In the genomic region with DNA sequence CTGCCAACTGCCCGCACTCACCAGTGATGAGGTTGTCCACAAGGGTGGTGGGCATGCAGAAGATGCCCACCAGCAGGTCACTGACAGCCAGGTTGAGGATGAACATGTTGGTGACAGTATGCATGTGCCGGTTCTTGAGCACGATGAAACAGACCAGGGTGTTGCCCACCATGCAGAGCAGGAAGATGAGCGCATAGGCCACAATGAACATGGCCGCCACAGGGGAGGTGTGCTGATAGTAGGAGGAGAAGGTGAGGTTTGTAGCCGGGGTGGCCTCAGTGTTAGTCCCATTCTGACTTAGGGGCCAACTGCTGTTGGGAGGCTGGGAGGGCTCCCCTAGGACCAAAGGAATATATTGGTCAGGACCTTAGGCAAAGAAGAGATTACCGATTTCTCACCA, we compare ENCODE assay signal across 31 cellular contexts. TPM values are rescaled to one million over a fixed set of nuclear protein-coding genes. Genes with fewer than 3 reads are reported as not detected.
"Had no signal": no experiment of that assay in that cellular context is flagged by ENCODE, and none has a peak within 500 bp of the region (broad histone marks: within the 10 kb centered on the region; RNA-seq: fewer than 3 reads in every experiment).

No MANE protein-coding gene starts in this region.

- H3K27ac ChIP-seq: ascending aorta, esophagus muscularis mucosa, foreskin keratinocyte, gastrocnemius medialis, WERI-Rb-1 had no signal

- H3K4me3 Mint-ChIP-seq: activated B cell treated with CpG ODN at 0.5 μM for 24 hours; activated CD4-positive, alpha-beta memory T cell treated with anti-CD3 and anti-CD28 coated beads for 36 hours; activated CD4-positive, alpha-beta T cell treated with anti-CD3 and anti-CD28 coated beads, Interleukin-2, amount 10 ng/mL, durations not matched to agents 24 days and 14 days; activated CD8-positive, alpha-beta T cell treated with anti-CD3 and anti-CD28 coated beads, Interleukin-2, amount 10 ng/mL, durations not matched to agents 7 days and 5 days; activated naive CD4-positive, alpha-beta T cell treated with anti-CD3 and anti-CD28 coated beads, Interleukin-2, amount 10 ng/mL, durations not matched to agents 7 days and 5 days; activated naive CD8-positive, alpha-beta T cell treated with anti-CD3 and anti-CD28 coated beads, Interleukin-2, amount 10 ng/mL, durations not matched to agents 7 days and 5 days; activated T-cell treated with anti-CD3 and anti-CD28 coated beads, Interleukin-2, amount 50 U/mL, for 4 hours; activated T-helper 17 cell treated with anti-CD3 and anti-CD28 coated beads, Interleukin-2, amount 50 U/mL, for 72 hours; brain; central memory CD8-positive, alpha-beta T cell; effector memory CD8-positive, alpha-beta T cell; T-helper 17 cell; T-helper 2 cell treated with Interferon-gamma antibody and Interleukin-4, amounts not matched to agents 5 μg/mL and 100 μg/mL, for 36 hours had no signal

- DNase-seq: activated B cell treated with CpG ODN at 0.5 μM for 24 hours; activated CD4-positive, alpha-beta memory T cell treated with anti-CD3 and anti-CD28 coated beads for 36 hours; activated CD4-positive, alpha-beta T cell treated with anti-CD3 and anti-CD28 coated beads, Interleukin-2, amount 10 ng/mL, durations not matched to agents 24 days and 14 days; activated CD8-positive, alpha-beta T cell treated with anti-CD3 and anti-CD28 coated beads, Interleukin-2, amount 10 ng/mL, durations not matched to agents 7 days and 5 days; activated effector memory CD4-positive, alpha-beta T cell treated with Interleukin-2 at 50 U/mL for 16 hours; activated gamma-delta T cell treated with Interleukin-2 at 50 U/mL for 16 hours; activated naive CD4-positive, alpha-beta T cell treated with anti-CD3 and anti-CD28 coated beads, Interleukin-2, amount 10 ng/mL, durations not matched to agents 7 days and 5 days; activated naive CD8-positive, alpha-beta T cell treated with anti-CD3 and anti-CD28 coated beads, Interleukin-2, amount 10 ng/mL, durations not matched to agents 7 days and 5 days; activated T-cell treated with anti-CD3 and anti-CD28 coated beads, Interleukin-2, amount 50 U/mL, for 4 hours; cortex of kidney; dermis blood vessel endothelial cell; effector CD4-positive, alpha-beta T cell; effector memory CD8-positive, alpha-beta T cell; erythroblast; gastrocnemius medialis; glutamatergic neuron; T-helper 1 cell; T-helper 17 cell; T1000; WERI-Rb-1 had no signal

- H3K36me3 Mint-ChIP-seq: activated CD4-positive, alpha-beta memory T cell treated with anti-CD3 and anti-CD28 coated beads for 36 hours; brain had no signal

- FAIRE-seq: bronchial epithelial cell had no signal

- H3K36me3 ChIP-seq: ascending aorta, esophagus muscularis mucosa, gastrocnemius medialis, WERI-Rb-1 had no signal

- H3K27me3 ChIP-seq: ascending aorta, foreskin keratinocyte, gastrocnemius medialis had no signal

- ATAC-seq: activated CD4-positive, CD25-positive, alpha-beta regulatory T cell treated with anti-CD3 and anti-CD28 coated beads, Interleukin-2, amount 50 U/mL, for 24 hours; activated naive CD4-positive, alpha-beta T cell treated with anti-CD3 and anti-CD28 coated beads, Interleukin-2, amount 50 U/mL, for 72 hours; activated T-cell treated with anti-CD3 and anti-CD28 coated beads, Interleukin-2, amount 50 U/mL, for 4 hours; activated T-helper 17 cell treated with anti-CD3 and anti-CD28 coated beads, Interleukin-2, amount 50 U/mL, for 72 hours; effector memory CD8-positive, alpha-beta T cell; foreskin keratinocyte; gastrocnemius medialis; T-helper 17 cell had no signal

- H3K27ac Mint-ChIP-seq: activated B cell treated with CpG ODN at 0.5 μM for 24 hours; activated CD4-positive, alpha-beta memory T cell treated with anti-CD3 and anti-CD28 coated beads for 36 hours; activated CD4-positive, alpha-beta T cell treated with anti-CD3 and anti-CD28 coated beads, Interleukin-2, amount 10 ng/mL, durations not matched to agents 24 days and 14 days; activated CD8-positive, alpha-beta T cell treated with anti-CD3 and anti-CD28 coated beads, Interleukin-2, amount 10 ng/mL, durations not matched to agents 7 days and 5 days; activated naive CD4-positive, alpha-beta T cell treated with anti-CD3 and anti-CD28 coated beads, Interleukin-2, amount 10 ng/mL, durations not matched to agents 7 days and 5 days; activated naive CD4-positive, alpha-beta T cell treated with anti-CD3 and anti-CD28 coated beads, Interleukin-2, amount 50 U/mL, for 72 hours; activated naive CD8-positive, alpha-beta T cell treated with anti-CD3 and anti-CD28 coated beads, Interleukin-2, amount 10 ng/mL, durations not matched to agents 7 days and 5 days; activated T-helper 17 cell treated with anti-CD3 and anti-CD28 coated beads, Interleukin-2, amount 50 U/mL, for 72 hours; brain; effector memory CD8-positive, alpha-beta T cell; T-helper 17 cell; T-helper 2 cell treated with Interferon-gamma antibody and Interleukin-4, amounts not matched to agents 5 μg/mL and 100 μg/mL, for 36 hours had no signal

- H3K9me3 ChIP-seq: ascending aorta, esophagus muscularis mucosa, gastrocnemius medialis had no signal

- H3K4me3 ChIP-seq: ascending aorta, esophagus muscularis mucosa, gastrocnemius medialis had no signal

- H3K4me1 Mint-ChIP-seq: activated B cell treated with CpG ODN at 0.5 μM for 24 hours; brain; central memory CD8-positive, alpha-beta T cell had no signal

- H3K4me1 ChIP-seq: ascending aorta, gastrocnemius medialis had no signal

RNA-seq across cellular contexts. Expression of a gene that starts 17.7 kb away (rescaled TPM):
- total RNA-seq: activated B cell treated with CpG ODN at 0.5 μM for 24 hours; activated CD4-positive, alpha-beta T cell treated with anti-CD3 and anti-CD28 coated beads, Interleukin-2, amount 10 ng/mL, durations not matched to agents 24 days and 14 days; activated CD8-positive, alpha-beta T cell treated with anti-CD3 and anti-CD28 coated beads, Interleukin-2, amount 10 ng/mL, durations not matched to agents 7 days and 5 days; activated naive CD4-positive, alpha-beta T cell treated with anti-CD3 and anti-CD28 coated beads, Interleukin-2, amount 50 U/mL, for 72 hours; activated T-cell treated with anti-CD3 and anti-CD28 coated beads, Interleukin-2, amount 50 U/mL, for 4 hours; activated T-helper 17 cell treated with anti-CD3 and anti-CD28 coated beads, Interleukin-2, amount 50 U/mL, for 72 hours; ascending aorta; bronchial epithelial cell; cardiac septum; dermis blood vessel endothelial cell; esophagus muscularis mucosa; foreskin keratinocyte; T-helper 17 cell had no signal
- polyA plus RNA-seq: foreskin keratinocyte had no signal
